22 cellular contexts compared by ENCODE assay signal in the genomic region with DNA sequence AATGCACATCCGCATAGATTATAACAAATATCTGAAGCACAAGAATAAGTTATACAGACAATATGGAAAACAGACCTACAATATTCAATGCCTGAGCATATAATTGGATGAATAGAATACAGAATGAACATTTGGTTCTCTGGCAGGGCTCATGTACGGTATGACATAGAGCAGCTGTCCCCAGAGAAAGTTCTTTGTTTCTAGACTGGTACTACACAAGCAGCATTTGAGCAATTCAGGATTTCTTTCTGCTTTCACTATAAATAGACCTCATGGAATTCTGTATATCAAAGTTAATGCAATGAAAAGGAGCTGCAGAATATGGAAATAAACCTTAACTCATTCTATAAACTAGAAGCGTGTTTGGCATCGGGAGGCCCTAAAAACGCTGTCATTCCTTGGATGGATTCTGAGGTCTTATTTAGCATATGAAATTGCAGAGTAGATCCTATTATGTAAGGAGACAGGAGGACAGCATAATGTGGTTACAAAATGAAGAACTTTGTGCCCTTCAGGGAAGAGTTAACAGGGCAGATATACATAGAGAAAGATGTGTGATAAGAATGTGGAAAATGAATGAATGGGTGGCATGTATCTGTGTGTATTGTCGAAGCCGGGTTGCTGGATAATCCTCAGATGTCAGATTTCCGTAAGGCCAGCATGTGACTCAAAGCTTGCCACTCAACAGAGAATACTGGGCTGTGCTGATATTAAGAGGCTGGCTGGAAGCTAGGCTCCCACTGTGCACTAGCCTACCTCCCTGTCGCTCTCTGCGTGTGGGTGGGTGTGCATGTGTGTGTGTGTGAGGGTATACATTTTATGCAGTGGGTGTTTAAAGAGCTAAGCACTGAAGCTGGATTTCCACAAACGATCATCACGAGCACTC.
A peak's percentile ranks its signal among the peaks of the same experiment; 100 is the strongest.
DNase-seq lines count a peak whose midpoint lies in the region; ATAC-seq, FAIRE-seq and TF ChIP-seq lines count a peak whose summit lies in the region.
"Had no signal": no experiment of that assay in that cellular context is flagged by ENCODE, and none has a peak within 500 bp of the region (broad histone marks: within the 10 kb centered on the region; RNA-seq: fewer than 3 reads in every experiment).

No MANE protein-coding gene starts in this region.

- peak overlapping the region; percentile 9 for H3K27ac Mint-ChIP-seq in progenitor cell of endocrine pancreas
- H3K27ac Mint-ChIP-seq: activated T-helper 2 cell treated with anti-CD3 and anti-CD28 coated beads, Interferon-gamma antibody, Interleukin-2, Interleukin-4, amounts not matched to agents 10 μg/mL and 5 μg/mL and 100 μg/mL, durations not matched to agents 14 hours and 24 hours and 36 hours; mesothelial cell of epicardium; T-helper 1 cell treated with Interleukin-12 subunit alpha and Interleukin-12 subunit beta and Interleukin-4 antibody, amounts not matched to agents 30 μg/mL and 1 μg/mL, for 36 hours had no signal

- H3K4me1 Mint-ChIP-seq in progenitor cell of endocrine pancreas (ENCODE audit: low read depth) = peaks cover 40% of the 10 kb centered on the region

- intact Hi-C loops in left ventricle myocardium superior (cut with micrococcal nuclease) = loop anchor here (5.0 kb wide), 1 partner anchor 317 kb away; no protein-coding TSS in a partner anchor

- ATAC-seq in left ventricle myocardium superior = peak; percentile 74
- no peak for ATAC-seq in GM18868 (IDR thresholded peaks at IDR 0.05; ENCODE audit: unreplicated experiment)

- peaks cover 12% of the 10 kb centered on the region for H3K36me3 Mint-ChIP-seq in progenitor cell of endocrine pancreas (ENCODE audit: insufficient read depth)
- H3K36me3 Mint-ChIP-seq: mesothelial cell of epicardium had no signal

- no peak for TF ChIP-seq CTCF in progenitor cell of endocrine pancreas (IDR thresholded peaks at IDR 0.05; ENCODE audit: unreplicated experiment)
- no peak for TF ChIP-seq CTCF in GM13977 (IDR thresholded peaks at IDR 0.05; ENCODE audit: extremely low read depth, insufficient read depth, missing control alignments)

- H3K27me3 Mint-ChIP-seq in progenitor cell of endocrine pancreas = no peaks in the 10 kb centered on the region

- DNase-seq in GM19239 (ENCODE audit: insufficient read length, low spot score) (no peak), cerebellum (ENCODE audit: low spot score) (peak; percentile 52), left ventricle myocardium superior (peak; percentile 42), progenitor cell of endocrine pancreas (ENCODE audit: low spot score, unreplicated experiment) (no peak), GM13977 (ENCODE audit: low spot score) (no peak), HuH-7.5 (ENCODE audit: low spot score) (no peak), GM03348 (ENCODE audit: low spot score) (no peak)
- DNase-seq: ACHN; activated CD4-positive, alpha-beta T cell treated with anti-CD3 and anti-CD28 coated beads for 48 hours; activated CD8-positive, alpha-beta memory T cell treated with anti-CD3 and anti-CD28 coated beads, Interleukin-2, amount 50 U/mL, for 4 hours; H7; NCI-H1694 treated with DMSO at 0.1 percent for 48 hours; NCI-H748 treated with DMSO at 0.1 percent for 48 hours; SHP77; testis had no signal

- H3K9me3 Mint-ChIP-seq in progenitor cell of endocrine pancreas (ENCODE audit: low read depth) = no peaks in the 10 kb centered on the region
- H3K9me3 Mint-ChIP-seq: activated T-helper 2 cell treated with anti-CD3 and anti-CD28 coated beads, Interferon-gamma antibody, Interleukin-2, Interleukin-4, amounts not matched to agents 10 μg/mL and 5 μg/mL and 100 μg/mL, durations not matched to agents 14 hours and 24 hours and 36 hours; mesothelial cell of epicardium; neural crest cell; T-helper 1 cell treated with Interleukin-12 subunit alpha and Interleukin-12 subunit beta and Interleukin-4 antibody, amounts not matched to agents 30 μg/mL and 1 μg/mL, for 36 hours had no signal

- no peak overlapping the region for H3K4me3 Mint-ChIP-seq in progenitor cell of endocrine pancreas (ENCODE audit: low read depth)
- H3K4me3 Mint-ChIP-seq: mesothelial cell of epicardium; neural crest cell; T-helper 1 cell treated with Interleukin-12 subunit alpha and Interleukin-12 subunit beta and Interleukin-4 antibody, amounts not matched to agents 30 μg/mL and 1 μg/mL, for 36 hours had no signal

- in situ Hi-C loops in GM13977 (cut with MboI; ENCODE audit: low pct_unique_long_range_greater_than_20kb, low sequenced_read_pairs, unreplicated experiment) = no loop called here

- peak; percentile 59 for FAIRE-seq in GM19239 (lab: Jason Lieb, UNC)
- FAIRE-seq: bronchial epithelial cell, G401.6 had no signal

Comparison
In these comparisons a context has a peak if more than half of its experiments do, and no peak if none do; other contexts are left out.
1. DNase-seq: peak in cerebellum (single experiment) and left ventricle myocardium superior (single experiment); none in GM19239 (single experiment), progenitor cell of endocrine pancreas (single experiment), GM13977 (single experiment), HuH-7.5 (single experiment) and GM03348 (single experiment).